11 cellular contexts compared by ENCODE assay signal in genomic region chr1:6961905-6962304, GRCh38.
A peak's percentile ranks its signal among the peaks of the same experiment; 100 is the strongest.
DNase-seq lines count a peak whose midpoint lies in the region; ATAC-seq and TF ChIP-seq lines count a peak whose summit lies in the region.
"Had no signal": no experiment of that assay in that cellular context is flagged by ENCODE, and none has a peak within 500 bp of the region (broad histone marks: within the 10 kb centered on the region; RNA-seq: fewer than 3 reads in every experiment).

No MANE protein-coding gene starts in this region.

- ATAC-seq in GM19351 (IDR thresholded peaks at IDR 0.05; ENCODE audit: unreplicated experiment), result no peak

- peak overlapping the region; percentile 27; the same call in 1 of the 2 replicates for H3K27ac ChIP-seq in KMS-11
- no peak overlapping the region for H3K27ac ChIP-seq in substantia nigra (ENCODE audit: low read depth, low read length, poor library complexity, severe bottlenecking)
- H3K27ac ChIP-seq: neutrophil had no signal

- H3K9me3 Mint-ChIP-seq in CD14-positive monocyte (peaks cover 3 to 17% (median 6%) of the 10 kb centered on the region in 7 donors), glutamatergic neuron (ENCODE audit: unreplicated experiment) (peaks cover 14% of the 10 kb centered on the region), nephron (no peaks in the 10 kb centered on the region)

- H3K4me3 Mint-ChIP-seq in CD14-positive monocyte (peak overlapping the region; percentile 37 to 71), glutamatergic neuron (ENCODE audit: unreplicated experiment) (peak overlapping the region; percentile 83), nephron (peak overlapping the region; percentile 57 to 76 (median 63))

- H3K36me3 ChIP-seq in KMS-11 (ENCODE audit: insufficient read depth), result no peaks in the 10 kb centered on the region
- H3K36me3 ChIP-seq: BE2C, neutrophil had no signal

- peak overlapping the region; percentile 94 for H2AFZ ChIP-seq in KMS-11 (ENCODE audit: low read depth)

- intact Hi-C loops in CD14-positive monocyte (cut with micrococcal nuclease), result no loop called here

- H3K79me2 ChIP-seq in KMS-11 (ENCODE audit: insufficient read depth, low read depth), result no peaks in the 10 kb centered on the region

- no peaks in the 10 kb centered on the region for H4K20me1 ChIP-seq in KMS-11 (ENCODE audit: insufficient read depth)

- H3K27ac Mint-ChIP-seq in CD14-positive monocyte (no peak overlapping the region), glutamatergic neuron (ENCODE audit: unreplicated experiment) (peak overlapping the region; percentile 75), nephron (peak overlapping the region; percentile 61 to 94 (median 66))

- DNase-seq in CD14-positive monocyte (ENCODE audit: low spot score) (no peak), glutamatergic neuron (peak; percentile 50), substantia nigra (lab: John Stamatoyannopoulos, UW) (no peak), amygdala (lab: John Stamatoyannopoulos, UW) (no peak)
- no peak for DNase-seq in activated effector memory CD4-positive, alpha-beta T cell treated with Interleukin-2 at 50 U/mL for 16 hours
- DNase-seq: cortex of kidney had no signal

- peak overlapping the region; percentile 41; the same call in 1 of the 2 replicates for H3K9ac ChIP-seq in KMS-11

- peaks cover 10% of the 10 kb centered on the region for H3K4me1 ChIP-seq in KMS-11 (ENCODE audit: low read depth, poor library complexity, severe bottlenecking)

- H3K27me3 Mint-ChIP-seq in CD14-positive monocyte (ENCODE audit: low read depth in 3 of 3) (peaks cover 38 to 59% (median 45%) of the 10 kb centered on the region in 3 donors), glutamatergic neuron (ENCODE audit: unreplicated experiment) (peaks cover 18% of the 10 kb centered on the region), nephron (ENCODE audit: low read depth) (peaks cover 11% of the 10 kb centered on the region)

- H3K4me3 ChIP-seq in KMS-11 (IDR thresholded peaks at IDR 0.05; ENCODE audit: insufficient read depth, low read depth, low read length), result peak overlapping the region; percentile 61

- no peaks in the 10 kb centered on the region for H3K27me3 ChIP-seq in KMS-11 (ENCODE audit: insufficient read depth, low read depth)
- H3K27me3 ChIP-seq: BE2C had no signal

- H3K4me1 Mint-ChIP-seq in CD14-positive monocyte, result peaks cover 17% of the 10 kb centered on the region
- peaks cover 48% of the 10 kb centered on the region for H3K4me1 Mint-ChIP-seq in glutamatergic neuron (ENCODE audit: low read depth, unreplicated experiment)
- H3K4me1 Mint-ChIP-seq in nephron, result peaks cover 69% of the 10 kb centered on the region

- H3K36me3 Mint-ChIP-seq in CD14-positive monocyte, result no peaks in the 10 kb centered on the region
- no peaks in the 10 kb centered on the region for H3K36me3 Mint-ChIP-seq in glutamatergic neuron (ENCODE audit: unreplicated experiment)
- no peaks in the 10 kb centered on the region for H3K36me3 Mint-ChIP-seq in nephron (ENCODE audit: low read depth)

- TF ChIP-seq CTCF in CD14-positive monocyte (IDR thresholded peaks at IDR 0.05), result no peak
- no peak for TF ChIP-seq CTCF in KMS-11 (conservative IDR thresholded peaks at IDR 0.05; ENCODE audit: low read depth, low read length)
- TF ChIP-seq CTCF in glutamatergic neuron (IDR thresholded peaks at IDR 0.05; ENCODE audit: partially characterized antibody, unreplicated experiment), result no peak
- no peak for TF ChIP-seq CTCF in nephron (IDR thresholded peaks at IDR 0.05; ENCODE audit: unreplicated experiment in 3 of 3)

- H3K4me2 ChIP-seq in KMS-11, result peak overlapping the region; percentile 98

Comparison
In these comparisons a context has a peak if more than half of its experiments do, and no peak if none do; other contexts are left out.
1. H3K27ac Mint-ChIP-seq: peak in glutamatergic neuron (single experiment) and nephron (3 of 3); none in CD14-positive monocyte (0 of 7).
2. Peak in every context shown above with its lines, with median percentiles within 50 percentile points of each other: H3K4me3 Mint-ChIP-seq.